31 cellular contexts compared by ENCODE assay signal in genomic region chr5:19690978-19691377, GRCh38.
"Had no signal": no experiment of that assay in that cellular context is flagged by ENCODE, and none has a peak within 500 bp of the region (broad histone marks: within the 10 kb centered on the region; RNA-seq: fewer than 3 reads in every experiment).

No MANE protein-coding gene starts in this region.

- H3K27ac Mint-ChIP-seq: activated CD4-positive, alpha-beta memory T cell treated with anti-CD3 and anti-CD28 coated beads, Interleukin-2, amount 10 ng/mL, durations not matched to agents 7 days and 5 days; activated naive CD4-positive, alpha-beta T cell treated with anti-CD3 and anti-CD28 coated beads, Interleukin-2, amount 50 U/mL, for 24 hours; activated naive CD8-positive, alpha-beta T cell treated with anti-CD3 and anti-CD28 coated beads, Interleukin-2, amount 10 ng/mL, durations not matched to agents 7 days and 5 days; activated T-helper 2 cell treated with anti-CD3 and anti-CD28 coated beads, Interferon-gamma antibody, Interleukin-2, Interleukin-4, amounts not matched to agents 10 μg/mL and 5 μg/mL and 100 μg/mL, durations not matched to agents 14 hours and 24 hours and 36 hours; T-cell had no signal

- H3K4me1 ChIP-seq: body of pancreas, breast epithelium, SJCRH30 had no signal

- H3K36me3 Mint-ChIP-seq: activated naive CD4-positive, alpha-beta T cell treated with anti-CD3 and anti-CD28 coated beads, Interleukin-2, amount 50 U/mL, for 24 hours; activated naive CD8-positive, alpha-beta T cell treated with anti-CD3 and anti-CD28 coated beads, Interleukin-2, amount 10 ng/mL, durations not matched to agents 7 days and 5 days; T-cell had no signal

- H3K27me3 Mint-ChIP-seq: activated CD4-positive, alpha-beta memory T cell treated with anti-CD3 and anti-CD28 coated beads, Interleukin-2, amount 10 ng/mL, durations not matched to agents 7 days and 5 days; activated naive CD4-positive, alpha-beta T cell treated with anti-CD3 and anti-CD28 coated beads, Interleukin-2, amount 50 U/mL, for 24 hours; activated naive CD8-positive, alpha-beta T cell treated with anti-CD3 and anti-CD28 coated beads, Interleukin-2, amount 10 ng/mL, durations not matched to agents 7 days and 5 days; T-cell had no signal

- DNase-seq: activated CD4-positive, alpha-beta memory T cell treated with anti-CD3 and anti-CD28 coated beads, Interleukin-2, amount 10 ng/mL, durations not matched to agents 7 days and 5 days; activated CD4-positive, alpha-beta T cell treated with anti-CD3 and anti-CD28 coated beads for 1 hour; activated CD4-positive, alpha-beta T cell treated with anti-CD3 and anti-CD28 coated beads for 48 hours; activated CD4-positive, CD25-positive, alpha-beta regulatory T cell; activated gamma-delta T cell; activated naive CD4-positive, alpha-beta T cell treated with Interleukin-2 at 50 U/mL for 16 hours; activated naive CD8-positive, alpha-beta T cell treated with anti-CD3 and anti-CD28 coated beads, Interleukin-2, amount 10 ng/mL, durations not matched to agents 7 days and 5 days; activated T-cell treated with anti-CD3 and anti-CD28 coated beads, Interleukin-2, amount 50 U/mL, for 1 hour; amygdala; body of pancreas; cerebellar nuclear complex; MM.1S; MV-4-11; NCI-H1092; NCI-H1436 treated with DMSO at 0.1 percent for 48 hours; NCI-H1694 treated with DMSO at 0.1 percent for 48 hours; NCI-H2029; NCI-H345; NCI-H524 treated with DMSO at 0.1 percent for 48 hours; SHP77; SJCRH30; T-cell; T-helper 2 cell; T-helper 9 cell had no signal

- H3K9me3 ChIP-seq: body of pancreas, SJCRH30 had no signal

- H3K4me3 ChIP-seq: body of pancreas, breast epithelium, SJCRH30, SK-N-MC had no signal

- H3K4me3 Mint-ChIP-seq: activated CD4-positive, alpha-beta memory T cell treated with anti-CD3 and anti-CD28 coated beads, Interleukin-2, amount 10 ng/mL, durations not matched to agents 7 days and 5 days; activated naive CD4-positive, alpha-beta T cell treated with anti-CD3 and anti-CD28 coated beads, Interleukin-2, amount 50 U/mL, for 24 hours; activated naive CD8-positive, alpha-beta T cell treated with anti-CD3 and anti-CD28 coated beads, Interleukin-2, amount 10 ng/mL, durations not matched to agents 7 days and 5 days; T-cell had no signal

- H3K4me1 Mint-ChIP-seq: activated CD4-positive, alpha-beta memory T cell treated with anti-CD3 and anti-CD28 coated beads, Interleukin-2, amount 10 ng/mL, durations not matched to agents 7 days and 5 days; activated naive CD4-positive, alpha-beta T cell treated with anti-CD3 and anti-CD28 coated beads, Interleukin-2, amount 50 U/mL, for 24 hours; activated naive CD8-positive, alpha-beta T cell treated with anti-CD3 and anti-CD28 coated beads, Interleukin-2, amount 10 ng/mL, durations not matched to agents 7 days and 5 days; T-cell had no signal

- H3K27me3 ChIP-seq: body of pancreas, breast epithelium, SJCRH30 had no signal

- H3K9me3 Mint-ChIP-seq: activated naive CD8-positive, alpha-beta T cell treated with anti-CD3 and anti-CD28 coated beads, Interleukin-2, amount 10 ng/mL, durations not matched to agents 7 days and 5 days had no signal

- H3K36me3 ChIP-seq: breast epithelium, SJCRH30 had no signal

- ATAC-seq: body of pancreas, Panc1, T-cell had no signal

- H3K27ac ChIP-seq: body of pancreas, breast epithelium, SJCRH30, SK-N-MC, VCaP had no signal

- FAIRE-seq: astrocyte had no signal
